Comparison of ENCODE assay signal across 13 cellular contexts in the genomic region with DNA sequence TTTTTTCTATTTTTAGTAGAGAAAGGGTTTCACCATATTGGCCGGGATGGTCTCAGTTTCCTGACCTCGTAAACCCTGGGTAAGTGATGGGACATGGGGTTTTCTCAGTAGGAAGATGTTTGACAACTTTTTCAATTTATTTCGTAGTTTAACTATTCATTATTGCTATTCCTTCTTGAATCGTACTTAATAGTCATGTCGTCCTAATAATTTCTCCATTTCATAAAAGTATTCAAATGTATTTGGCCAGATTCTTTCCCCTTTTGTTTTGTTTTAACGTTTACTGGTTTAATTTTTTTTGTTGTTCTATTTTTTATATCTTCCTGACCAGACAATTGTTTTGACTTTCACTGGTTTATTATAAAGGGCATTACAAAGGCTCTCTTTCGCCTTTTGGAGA. TPM values are rescaled to one million over a fixed set of nuclear protein-coding genes. Genes with fewer than 3 reads are reported as not detected.
DNase-seq lines count a peak whose midpoint lies in the region; ATAC-seq and TF ChIP-seq lines count a peak whose summit lies in the region.
"Had no signal": no experiment of that assay in that cellular context is flagged by ENCODE, and none has a peak within 500 bp of the region (broad histone marks: within the 10 kb centered on the region; RNA-seq: fewer than 3 reads in every experiment).

No MANE protein-coding gene starts in this region.

- H3K4me3 ChIP-seq in left ventricle myocardium inferior (peak overlapping the region; percentile 24), kidney epithelial cell (ENCODE audit: low read depth, low read length) (peak overlapping the region; percentile 45), upper lobe of right lung (peak overlapping the region; percentile 29)

- H3K4me1 ChIP-seq in left ventricle myocardium inferior (no peaks in the 10 kb centered on the region), upper lobe of right lung (no peaks in the 10 kb centered on the region)
- H3K4me1 ChIP-seq: BE2C had no signal

- intact Hi-C loops in left ventricle myocardium inferior (cut with micrococcal nuclease) (no loop called here), Right ventricle myocardium superior (cut with DNase I) (no loop called here), upper lobe of right lung (cut with DNase I) (no loop called here)

- H3K27ac ChIP-seq in left ventricle myocardium inferior (replicated peaks) (no peak overlapping the region), upper lobe of right lung (no peak overlapping the region)
- H3K27ac ChIP-seq: spleen had no signal

- peaks cover 95% of the 10 kb centered on the region for H3K27me3 ChIP-seq in left ventricle myocardium inferior (ENCODE audit: low read depth)
- H3K27me3 ChIP-seq in kidney epithelial cell (ENCODE audit: control insufficient read depth, insufficient read depth, low read length), result no peaks in the 10 kb centered on the region
- H3K27me3 ChIP-seq in upper lobe of right lung, result peaks cover 33% of the 10 kb centered on the region

- H3K27me3 Mint-ChIP-seq in activated naive CD8-positive, alpha-beta T cell, result peaks cover 18% of the 10 kb centered on the region

- TF ChIP-seq CTCF in left ventricle myocardium inferior (IDR thresholded peaks at IDR 0.05; ENCODE audit: borderline replicate concordance), result no peak
- no peak for TF ChIP-seq CTCF in kidney epithelial cell (IDR thresholded peaks at IDR 0.05; ENCODE audit: insufficient read depth, low read length, poor library complexity, severe bottlenecking)
- TF ChIP-seq CTCF in upper lobe of right lung (IDR thresholded peaks at IDR 0.05), result no peak

- peaks cover 6% of the 10 kb centered on the region for H3K9me3 Mint-ChIP-seq in activated naive CD8-positive, alpha-beta T cell (ENCODE audit: low read depth)

- no peak overlapping the region for H3K27ac Mint-ChIP-seq in activated naive CD8-positive, alpha-beta T cell
- H3K27ac Mint-ChIP-seq: memory B cell had no signal

- H3K9me3 ChIP-seq in left ventricle myocardium inferior (replicated peaks) (no peaks in the 10 kb centered on the region), upper lobe of right lung (no peaks in the 10 kb centered on the region)
- H3K9me3 ChIP-seq: BE2C had no signal

- H3K4me1 Mint-ChIP-seq in activated naive CD8-positive, alpha-beta T cell (ENCODE audit: low read depth), result peaks cover 46% of the 10 kb centered on the region

- ATAC-seq in Right ventricle myocardium superior (ENCODE audit: poor library complexity) (no peak), upper lobe of right lung (no peak), GM19035 (IDR thresholded peaks at IDR 0.05; ENCODE audit: unreplicated experiment) (no peak), GM21825 (IDR thresholded peaks at IDR 0.05; ENCODE audit: unreplicated experiment) (no peak)

- H3K4me3 Mint-ChIP-seq in activated naive CD8-positive, alpha-beta T cell, result peak overlapping the region; percentile 87

- H3K36me3 Mint-ChIP-seq in activated naive CD8-positive, alpha-beta T cell, result no peaks in the 10 kb centered on the region

- no peak for DNase-seq in left ventricle myocardium inferior
- no peak for DNase-seq in Right ventricle myocardium superior
- no peak for DNase-seq in kidney epithelial cell (ENCODE audit: low read depth)
- no peak for DNase-seq in upper lobe of right lung
- DNase-seq in HT-29 (ENCODE audit: low spot score), result no peak
- DNase-seq: spleen had no signal

- H3K36me3 ChIP-seq in left ventricle myocardium inferior, result no peaks in the 10 kb centered on the region
- H3K36me3 ChIP-seq in kidney epithelial cell (ENCODE audit: control insufficient read depth, insufficient read depth, low read length), result no peaks in the 10 kb centered on the region
- no peaks in the 10 kb centered on the region for H3K36me3 ChIP-seq in upper lobe of right lung
- H3K36me3 ChIP-seq: BE2C, spleen had no signal

RNA-seq across cellular contexts. Expression of gene GPX5, which starts 16.3 kb away (rescaled TPM):
- total RNA-seq in left ventricle myocardium inferior, result not detected
- total RNA-seq in Right ventricle myocardium superior, result not detected
- not detected in 2 replicates for total RNA-seq in kidney epithelial cell
- total RNA-seq in upper lobe of right lung, result not detected
- not detected in 2 replicates for total RNA-seq in HT-29 (2014; rRNA removed; shearing (Covaris generic))
- total RNA-seq: activated CD8-positive, alpha-beta memory T cell treated with anti-CD3 and anti-CD28 coated beads for 36 hours; SK-MEL-5; spleen had no signal

RNA-seq across cellular contexts. Expression of gene GPX6, which starts 26.4 kb away (rescaled TPM):
- total RNA-seq in left ventricle myocardium inferior (not detected), Right ventricle myocardium superior (not detected), kidney epithelial cell (not detected in 2 replicates), upper lobe of right lung (not detected)
- total RNA-seq in HT-29 (2014; rRNA removed; shearing (Covaris generic)), result not detected in 2 replicates
- total RNA-seq: activated CD8-positive, alpha-beta memory T cell treated with anti-CD3 and anti-CD28 coated beads for 36 hours; SK-MEL-5; spleen had no signal
